8 cellular contexts compared by ENCODE assay signal in the genomic region with DNA sequence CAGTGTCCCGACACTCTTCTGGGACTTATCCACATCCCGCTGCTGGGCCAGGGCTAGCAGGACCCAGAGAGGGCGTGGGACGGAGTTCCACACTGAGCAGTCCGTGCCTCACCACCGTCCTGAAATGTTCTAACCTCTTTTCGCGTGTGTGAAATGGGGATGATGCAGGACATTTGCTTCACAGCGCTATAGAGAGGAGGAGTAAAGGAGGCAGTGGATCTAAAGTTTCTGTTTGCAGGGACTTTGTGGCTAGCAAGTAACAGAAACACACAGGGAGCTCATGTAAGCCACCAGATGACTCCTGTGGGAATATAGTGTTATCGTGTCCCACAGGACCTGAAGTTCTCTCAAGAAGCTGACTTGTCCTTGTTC. TPM values are rescaled to one million over a fixed set of nuclear protein-coding genes. Genes with fewer than 3 reads are reported as not detected.
A peak's percentile ranks its signal among the peaks of the same experiment; 100 is the strongest.
DNase-seq lines count a peak whose midpoint lies in the region; ATAC-seq, FAIRE-seq and TF ChIP-seq lines count a peak whose summit lies in the region.

No MANE protein-coding gene starts in this region.

- H3K36me3 ChIP-seq in OCI-LY3 (replicated peaks; ENCODE audit: low read depth, low read length) (peaks cover 13% of the 10 kb centered on the region), ectodermal cell (ENCODE audit: control insufficient read depth, insufficient read depth, low read length) (peaks cover 5% of the 10 kb centered on the region), mucosa of descending colon (ENCODE audit: low read depth) (no peaks in the 10 kb centered on the region)

- peaks cover 56% of the 10 kb centered on the region for H3K79me2 ChIP-seq in OCI-LY3 (ENCODE audit: low read length)

- H3K4me1 ChIP-seq in OCI-LY3 (ENCODE audit: low read length) (peaks cover 13% of the 10 kb centered on the region), ectodermal cell (ENCODE audit: control insufficient read depth, insufficient read depth, low read length) (peaks cover 5% of the 10 kb centered on the region), mucosa of descending colon (ENCODE audit: low read depth) (peaks cover 9% of the 10 kb centered on the region)

- H4K20me1 ChIP-seq in OCI-LY3 (ENCODE audit: insufficient read depth, low read length) = no peaks in the 10 kb centered on the region

- peak overlapping the region; percentile 78; the same call in 1 of the 2 replicates for H2AFZ ChIP-seq in OCI-LY3 (ENCODE audit: low read depth, low read length)

- FAIRE-seq in GM12891 (lab: Jason Lieb, UNC) = peak; percentile 69

- WGBS in ectodermal cell, 2 experiments = 7 to 8% methylated on average over 10 of the region's 10 CpGs

- H3K4me2 ChIP-seq in OCI-LY3 (ENCODE audit: low read length) = peak overlapping the region; percentile 91

- peak overlapping the region; percentile 98 for H3K4me3 ChIP-seq in OCI-LY3 (ENCODE audit: low read length)
- peak overlapping the region; percentile 45 for H3K4me3 ChIP-seq in ectodermal cell (ENCODE audit: insufficient read depth, low read depth, low read length)
- H3K4me3 ChIP-seq in mucosa of descending colon = peak overlapping the region; percentile 83

- H3K9me3 ChIP-seq in OCI-LY3 (ENCODE audit: insufficient read depth, low read length) (no peaks in the 10 kb centered on the region), ectodermal cell (ENCODE audit: control insufficient read depth, low read length) (no peaks in the 10 kb centered on the region), mucosa of descending colon (no peaks in the 10 kb centered on the region)

- H3K27ac ChIP-seq in OCI-LY3 (ENCODE audit: low read length) (peak overlapping the region; percentile 71), ectodermal cell (ENCODE audit: insufficient read depth, low read depth, low read length, poor library complexity, severe bottlenecking) (no peak overlapping the region)

- H3K9ac ChIP-seq in OCI-LY3 (ENCODE audit: low read length) = peak overlapping the region; percentile 98

- TF ChIP-seq POLR2A in GM12891 (IDR thresholded peaks at IDR 0.05; ENCODE audit: low read depth, low read length) = no peak

- no peaks in the 10 kb centered on the region for H3K27me3 ChIP-seq in OCI-LY3 (ENCODE audit: low read depth, low read length)
- no peaks in the 10 kb centered on the region for H3K27me3 ChIP-seq in ectodermal cell (ENCODE audit: control insufficient read depth, insufficient read depth, low read length, poor library complexity, severe bottlenecking)

- intact Hi-C loops in mucosa of descending colon (cut with DNase I, micrococcal nuclease) = no loop called here

- no peak for TF ChIP-seq CTCF in OCI-LY3 (IDR thresholded peaks at IDR 0.05; ENCODE audit: low read depth, low read length)
- TF ChIP-seq CTCF in mucosa of descending colon (IDR thresholded peaks at IDR 0.05) = no peak

- DNase-seq in GM12891 (ENCODE audit: insufficient read length, low spot score) = no peak
- DNase-seq in mucosa of descending colon = peak in 1 of 3 donors; percentile 19
- DNase-seq in NCI-H187 (lab: John Stamatoyannopoulos, UW) = no peak
- no peak for DNase-seq in SW 1271 (lab: John Stamatoyannopoulos, UW)

- ATAC-seq in mucosa of descending colon (peak; percentile 56), GM21360 (IDR thresholded peaks at IDR 0.05; ENCODE audit: unreplicated experiment) (no peak), HG03025 (IDR thresholded peaks at IDR 0.05; ENCODE audit: low FRiP score, unreplicated experiment) (no peak)

TF ChIP-seq in GM12891, 5 proteins besides CTCF, POLR2A, EP300 and RAD21:
- TF ChIP-seq POU2F2 (IDR thresholded peaks at IDR 0.05; ENCODE audit: low read depth, low read length) (no peak), TAF1 (IDR thresholded peaks at IDR 0.05; ENCODE audit: low read depth, low read length) (no peak), SPI1 (IDR thresholded peaks at IDR 0.05; ENCODE audit: low read depth, low read length) (no peak), PAX5 (IDR thresholded peaks at IDR 0.05; ENCODE audit: insufficient read depth, low read length, severe bottlenecking) (no peak), POLR2AphosphoS5 (IDR thresholded peaks at IDR 0.05; ENCODE audit: low read depth, low read length) (no peak)

RNA-seq across cellular contexts. Expression of gene ITPA, which starts 0.6 kb away (rescaled TPM):
- polyA plus RNA-seq in GM12891 (2012; ENCODE audit: low read depth, missing spikeins) = 62.5 TPM
- polyA plus RNA-seq in ectodermal cell (2013, experiment 1 of 4) = 48.1 TPM
- polyA plus RNA-seq in ectodermal cell (2013, experiment 2 of 4) = 52.1 TPM
- 33.4 TPM for polyA plus RNA-seq in ectodermal cell (2013, experiment 3 of 4)
- polyA plus RNA-seq in ectodermal cell (2013, experiment 4 of 4) = 38.4 TPM
- total RNA-seq in mucosa of descending colon = 10 to 100 TPM; 29.8 to 44.7 (median 43.8) TPM

RNA-seq across cellular contexts. Expression of gene DDRGK1, which starts 5.5 kb away (rescaled TPM):
- 29.7 TPM for polyA plus RNA-seq in GM12891 (2012; ENCODE audit: low read depth, missing spikeins)
- polyA plus RNA-seq in ectodermal cell (2013, experiment 1 of 4) = 40.0 TPM
- polyA plus RNA-seq in ectodermal cell (2013, experiment 2 of 4) = 38.1 TPM
- 33.0 TPM for polyA plus RNA-seq in ectodermal cell (2013, experiment 3 of 4)
- 40.0 TPM for polyA plus RNA-seq in ectodermal cell (2013, experiment 4 of 4)
- total RNA-seq in mucosa of descending colon = 10 to 100 TPM; 51.3 to 80.3 (median 62.9) TPM

RNA-seq across cellular contexts. Expression of gene SLC4A11, which starts 29.1 kb away (rescaled TPM):
- polyA plus RNA-seq in GM12891 (2012; ENCODE audit: low read depth, missing spikeins) = 0.41 TPM
- 5.1 TPM for polyA plus RNA-seq in ectodermal cell (2013, experiment 1 of 4)
- polyA plus RNA-seq in ectodermal cell (2013, experiment 2 of 4) = 4.8 TPM
- 3.2 TPM for polyA plus RNA-seq in ectodermal cell (2013, experiment 3 of 4)
- polyA plus RNA-seq in ectodermal cell (2013, experiment 4 of 4) = 4.6 TPM
- 1 to 10 TPM in 2 of 3 donors, under 1 TPM in 1; 0.31 to 1.2 (median 1.1) TPM for total RNA-seq in mucosa of descending colon

RNA-seq across cellular contexts. Expression of gene LZTS3, which starts 36.6 kb away (rescaled TPM):
- polyA plus RNA-seq in GM12891 (2012; ENCODE audit: low read depth, missing spikeins) = 0.50 TPM
- polyA plus RNA-seq in ectodermal cell (2013, experiment 1 of 4) = 7.6 TPM
- polyA plus RNA-seq in ectodermal cell (2013, experiment 2 of 4) = 6.6 TPM
- 5.8 TPM for polyA plus RNA-seq in ectodermal cell (2013, experiment 3 of 4)
- 6.4 TPM for polyA plus RNA-seq in ectodermal cell (2013, experiment 4 of 4)
- 1 to 10 TPM; 4.2 to 9.9 (median 8.0) TPM for total RNA-seq in mucosa of descending colon

RNA-seq across cellular contexts. Expression of gene FASTKD5, which starts 50.3 kb away (rescaled TPM):
- 18.1 TPM for polyA plus RNA-seq in GM12891 (2012; ENCODE audit: low read depth, missing spikeins)
- 15.1 TPM for polyA plus RNA-seq in ectodermal cell (2013, experiment 1 of 4)
- 19.2 TPM for polyA plus RNA-seq in ectodermal cell (2013, experiment 2 of 4)
- 13.2 TPM for polyA plus RNA-seq in ectodermal cell (2013, experiment 3 of 4)
- 15.0 TPM for polyA plus RNA-seq in ectodermal cell (2013, experiment 4 of 4)
- total RNA-seq in mucosa of descending colon = 10 to 100 TPM; 15.5 to 17.7 (median 16.0) TPM

Comparison
In these comparisons a context has a peak if more than half of its experiments do, and no peak if none do; other contexts are left out.
1. H3K4me3 ChIP-seq: peak in every context shown above with its lines; median percentile 98 in OCI-LY3; 83 in mucosa of descending colon; 45 in ectodermal cell.